In the genomic region with DNA sequence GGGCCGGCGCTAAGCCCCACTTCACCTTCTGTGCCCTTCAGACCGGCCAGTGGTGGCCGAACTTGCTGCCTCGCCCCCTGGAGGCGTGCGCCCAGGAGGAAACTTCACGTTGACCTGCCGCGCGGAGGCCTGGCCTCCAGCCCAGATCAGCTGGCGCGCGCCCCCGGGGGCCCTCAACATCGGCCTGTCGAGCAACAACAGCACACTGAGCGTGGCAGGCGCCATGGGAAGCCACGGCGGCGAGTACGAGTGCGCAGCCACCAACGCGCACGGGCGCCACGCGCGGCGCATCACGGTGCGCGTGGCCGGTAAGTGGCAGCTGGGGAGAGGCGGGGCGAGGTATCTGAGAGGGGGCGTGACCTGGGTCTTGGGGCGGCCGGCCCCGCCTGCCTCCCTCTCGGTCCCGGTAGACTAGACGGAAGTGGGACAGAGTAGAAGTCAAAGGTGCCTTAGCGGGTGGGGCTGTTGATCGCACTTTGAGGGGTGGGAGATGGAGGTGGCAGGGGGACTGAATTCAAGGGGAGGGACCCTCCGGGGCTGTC, we compare ENCODE assay signal across 8 cellular contexts. TPM values are rescaled to one million over a fixed set of nuclear protein-coding genes. Genes with fewer than 3 reads are reported as not detected.
A peak's percentile ranks its signal among the peaks of the same experiment; 100 is the strongest.
DNase-seq lines count a peak whose midpoint lies in the region; ATAC-seq and TF ChIP-seq lines count a peak whose summit lies in the region.

No MANE protein-coding gene starts in this region.

- H3K27ac Mint-ChIP-seq in T-cell (peak overlapping the region; percentile 52 to 55), brain (no peak overlapping the region), endothelial cell (ENCODE audit: unreplicated experiment) (no peak overlapping the region)
- H3K27ac Mint-ChIP-seq in natural killer cell treated with Interleukin-12 subunit alpha and Interleukin-12 subunit beta and Interleukin-15 and Interleukin-18, amount 100 ng/mL, for 72 hours = peak overlapping the region in 1 of 2 donors; percentile 82

- H3K4me1 Mint-ChIP-seq in T-cell = peaks cover 34 to 45% (median 42%) of the 10 kb centered on the region in 3 donors
- H3K4me1 Mint-ChIP-seq in brain = peaks cover 35% of the 10 kb centered on the region
- H3K4me1 Mint-ChIP-seq in natural killer cell treated with Interleukin-12 subunit alpha and Interleukin-12 subunit beta and Interleukin-15 and Interleukin-18, amount 100 ng/mL, for 72 hours (ENCODE audit: low read depth in 2 of 2) = peaks cover 35 to 38% of the 10 kb centered on the region in 2 donors
- peaks cover 7% of the 10 kb centered on the region for H3K4me1 Mint-ChIP-seq in endothelial cell (ENCODE audit: unreplicated experiment)

- H3K36me3 Mint-ChIP-seq in T-cell (no peaks in the 10 kb centered on the region), brain (peaks cover 6% of the 10 kb centered on the region), endothelial cell (ENCODE audit: low read depth, unreplicated experiment) (peaks cover 8% of the 10 kb centered on the region)
- H3K36me3 Mint-ChIP-seq in natural killer cell treated with Interleukin-12 subunit alpha and Interleukin-12 subunit beta and Interleukin-15 and Interleukin-18, amount 100 ng/mL, for 72 hours = no peaks in the 10 kb centered on the region

- CTCF ChIA-PET in T-cell (lab: Charles Lee) = no interaction called here

- TF ChIP-seq CTCF in brain (conservative IDR thresholded peaks at IDR 0.05) (no peak), endothelial cell (IDR thresholded peaks at IDR 0.05; ENCODE audit: unreplicated experiment) (no peak)

- ATAC-seq in GM19324 (IDR thresholded peaks at IDR 0.05; ENCODE audit: low FRiP score, unreplicated experiment) = peak; percentile 72
- peak; percentile 69 to 78 (median 70) for ATAC-seq in T-cell (replicated peaks in 1 of 4)
- peak; percentile 82 to 84 for ATAC-seq in natural killer cell treated with Interleukin-12 subunit alpha and Interleukin-12 subunit beta and Interleukin-15 and Interleukin-18, amount 100 ng/mL, for 72 hours
- no peak for ATAC-seq in sciatic nerve
- no peak for ATAC-seq in GM19467 (IDR thresholded peaks at IDR 0.05; ENCODE audit: unreplicated experiment)

- DNase-seq in T-cell = peak in 33 of 34 experiments; percentile 46 to 78 (median 64)
- peak; percentile 82 for DNase-seq in natural killer cell treated with Interleukin-12 subunit alpha and Interleukin-12 subunit beta and Interleukin-15 and Interleukin-18, amount 100 ng/mL, for 72 hours (ENCODE audit: low spot score)
- DNase-seq in sciatic nerve (ENCODE audit: low spot score) = no peak
- no peak for DNase-seq in NCI-H2081 (lab: John Stamatoyannopoulos, UW)
- no peak for DNase-seq in endothelial cell (ENCODE audit: low spot score)

- H3K9me3 Mint-ChIP-seq in T-cell = no peaks in the 10 kb centered on the region
- H3K9me3 Mint-ChIP-seq in brain = peaks cover 0 to 20% (median 9%) of the 10 kb centered on the region in 5 experiments
- no peaks in the 10 kb centered on the region for H3K9me3 Mint-ChIP-seq in natural killer cell treated with Interleukin-12 subunit alpha and Interleukin-12 subunit beta and Interleukin-15 and Interleukin-18, amount 100 ng/mL, for 72 hours
- no peaks in the 10 kb centered on the region for H3K9me3 Mint-ChIP-seq in endothelial cell (ENCODE audit: unreplicated experiment)

- H3K4me3 Mint-ChIP-seq in T-cell (peak overlapping the region; percentile 76 to 88 (median 79)), brain (peak overlapping the region; percentile 54 to 75 (median 67)), endothelial cell (ENCODE audit: unreplicated experiment) (no peak overlapping the region)
- peak overlapping the region; percentile 80 for H3K4me3 Mint-ChIP-seq in natural killer cell treated with Interleukin-12 subunit alpha and Interleukin-12 subunit beta and Interleukin-15 and Interleukin-18, amount 100 ng/mL, for 72 hours

- H3K27me3 Mint-ChIP-seq in T-cell = peaks cover 31 to 53% of the 10 kb centered on the region in 2 donors
- peaks cover 100% of the 10 kb centered on the region for H3K27me3 Mint-ChIP-seq in brain
- peaks cover 12 to 13% of the 10 kb centered on the region in 2 donors for H3K27me3 Mint-ChIP-seq in natural killer cell treated with Interleukin-12 subunit alpha and Interleukin-12 subunit beta and Interleukin-15 and Interleukin-18, amount 100 ng/mL, for 72 hours
- peaks cover 36% of the 10 kb centered on the region for H3K27me3 Mint-ChIP-seq in endothelial cell (ENCODE audit: unreplicated experiment)

- intact Hi-C loops in sciatic nerve (cut with DNase I) = no loop called here

- POLR2A ChIA-PET in T-cell (lab: Charles Lee) = no interaction called here

RNA-seq across cellular contexts. Expression of gene ICAM5, which starts 5.6 kb away (rescaled TPM):
- total RNA-seq in T-cell = 1 to 10 TPM in 1 of 5 donors, under 1 TPM in 4; 0.20 to 1.1 (median 0.59) TPM
- 6.4 TPM for polyA plus RNA-seq in brain (ENCODE audit: insufficient read depth, low read depth, low replicate concordance)
- total RNA-seq in natural killer cell treated with Interleukin-12 subunit alpha and Interleukin-12 subunit beta and Interleukin-15 and Interleukin-18, amount 100 ng/mL, for 72 hours = under 1 TPM; 0.78 to 0.83 TPM
- total RNA-seq in sciatic nerve = 1.6 TPM
- total RNA-seq in endothelial cell (ENCODE audit: unreplicated experiment) = not detected

RNA-seq across cellular contexts. Expression of gene ICAM4, which starts 8.6 kb away (rescaled TPM):
- total RNA-seq in T-cell (under 1 TPM; 0.47 to 0.79 (median 0.53) TPM), sciatic nerve (not detected), endothelial cell (ENCODE audit: unreplicated experiment) (0.36 TPM)
- polyA plus RNA-seq in brain (ENCODE audit: insufficient read depth, low read depth, low replicate concordance) = not detected
- 1 to 10 TPM; 1.4 to 2.1 TPM for total RNA-seq in natural killer cell treated with Interleukin-12 subunit alpha and Interleukin-12 subunit beta and Interleukin-15 and Interleukin-18, amount 100 ng/mL, for 72 hours

RNA-seq across cellular contexts. Expression of gene ZGLP1, which starts 14.2 kb away (rescaled TPM):
- total RNA-seq in T-cell = 10 to 100 TPM in 2 of 5 donors, 1 to 10 TPM in 3; 3.9 to 11.8 (median 8.1) TPM
- 0.87 TPM for polyA plus RNA-seq in brain (ENCODE audit: insufficient read depth, low read depth, low replicate concordance)
- 1 to 10 TPM; 2.5 to 7.3 TPM for total RNA-seq in natural killer cell treated with Interleukin-12 subunit alpha and Interleukin-12 subunit beta and Interleukin-15 and Interleukin-18, amount 100 ng/mL, for 72 hours
- total RNA-seq in sciatic nerve = 5.7 TPM
- 8.2 TPM for total RNA-seq in endothelial cell (ENCODE audit: unreplicated experiment)

RNA-seq across cellular contexts. Expression of gene FDX2, which starts 20.4 kb away (rescaled TPM):
- 10 to 100 TPM in 3 of 5 donors, 1 to 10 TPM in 2; 5.7 to 16.8 (median 11.4) TPM for total RNA-seq in T-cell
- polyA plus RNA-seq in brain (ENCODE audit: insufficient read depth, low read depth, low replicate concordance) = 59.5 TPM
- 10 to 100 TPM; 11.4 to 26.4 TPM for total RNA-seq in natural killer cell treated with Interleukin-12 subunit alpha and Interleukin-12 subunit beta and Interleukin-15 and Interleukin-18, amount 100 ng/mL, for 72 hours
- 15.2 TPM for total RNA-seq in sciatic nerve
- 18.9 TPM for total RNA-seq in endothelial cell (ENCODE audit: unreplicated experiment)

RNA-seq across cellular contexts. Expression of gene ICAM1, which starts 24.5 kb away (rescaled TPM):
- total RNA-seq in T-cell (10 to 100 TPM in 1 of 5 donors, 1 to 10 TPM in 4; 4.2 to 11.0 (median 5.9) TPM), sciatic nerve (30.7 TPM), endothelial cell (ENCODE audit: unreplicated experiment) (7.2 TPM)
- polyA plus RNA-seq in brain (ENCODE audit: insufficient read depth, low read depth, low replicate concordance) = 3.1 TPM
- 100 to 1,000 TPM; 106 to 264 TPM for total RNA-seq in natural killer cell treated with Interleukin-12 subunit alpha and Interleukin-12 subunit beta and Interleukin-15 and Interleukin-18, amount 100 ng/mL, for 72 hours

Comparison
In these comparisons a context has a peak if more than half of its experiments do, and no peak if none do; other contexts are left out.
1. ATAC-seq: peak in GM19324 (single experiment), T-cell (4 of 4) and natural killer cell treated with Interleukin-12 subunit alpha and Interleukin-12 subunit beta and Interleukin-15 and Interleukin-18, amount 100 ng/mL, for 72 hours (2 of 2); none in sciatic nerve (single experiment) and GM19467 (single experiment).
2. DNase-seq: peak in T-cell (33 of 34) and natural killer cell treated with Interleukin-12 subunit alpha and Interleukin-12 subunit beta and Interleukin-15 and Interleukin-18, amount 100 ng/mL, for 72 hours (single experiment); none in sciatic nerve (single experiment), NCI-H2081 (0 of 2) and endothelial cell (single experiment).
3. H3K27ac Mint-ChIP-seq: peak in T-cell (2 of 2); none in brain (0 of 5) and endothelial cell (single experiment).